Comparison of ENCODE assay signal across 1 cellular context in genomic region chr13:33106656-33107402, GRCh38.
A peak's percentile ranks its signal among the peaks of the same experiment; 100 is the strongest.
TF ChIP-seq lines count a peak whose summit lies in the region.

No MANE protein-coding gene starts in this region.

TF ChIP-seq in GM12878, 131 proteins besides CTCF, POLR2A, EP300 and RAD21 (continued from another document and continues in another):
- TF ChIP-seq POU2F2 (IDR thresholded peaks at IDR 0.05; ENCODE audit: borderline replicate concordance, low read depth, low read length) (0 out of 3 replicates have a peak, but pooled peaks have one; percentile 37), RUNX3 (IDR thresholded peaks at IDR 0.05; ENCODE audit: low read length) (peak; percentile 35; the same call in 1 of the 2 replicates), PML (IDR thresholded peaks at IDR 0.05; ENCODE audit: low read length) (no peak), BHLHE40 (IDR thresholded peaks at IDR 0.05; ENCODE audit: borderline replicate concordance in 1 of 2, low read depth in 2 of 2, low read length in 1 of 2) (no peak), POLR2AphosphoS2 (IDR thresholded peaks at IDR 0.05; ENCODE audit: low read depth, low read length) (no peak), WRNIP1 (IDR thresholded peaks at IDR 0.05; ENCODE audit: borderline replicate concordance, low read depth, low read length) (no peak), RELB (IDR thresholded peaks at IDR 0.05; ENCODE audit: low read depth) (0 out of 2 replicates have a peak, but pooled peaks have one; percentile 24), ZBTB11 (CRISPR knock-in tag; IDR thresholded peaks at IDR 0.05) (no peak), RCOR1 (conservative IDR thresholded peaks at IDR 0.05; ENCODE audit: low read depth, low read length) (no peak), TAF1 (IDR thresholded peaks at IDR 0.05; ENCODE audit: borderline replicate concordance, low read depth, low read length) (0 out of 2 replicates have a peak, but pooled peaks have one; percentile 15), YY1 (IDR thresholded peaks at IDR 0.05; ENCODE audit: low read depth, low read length) (no peak), HSF1 (IDR thresholded peaks at IDR 0.05; ENCODE audit: low read depth, low read length) (no peak), BCLAF1 (IDR thresholded peaks at IDR 0.05) (no peak), ZNF207 (IDR thresholded peaks at IDR 0.05; ENCODE audit: borderline replicate concordance) (no peak), KLF5 (IDR thresholded peaks at IDR 0.05; ENCODE audit: partially characterized antibody) (no peak), KDM1A (IDR thresholded peaks at IDR 0.05; ENCODE audit: borderline replicate concordance) (no peak), PBX3 (IDR thresholded peaks at IDR 0.05; ENCODE audit: insufficient replicate concordance, low read depth, low read length) (no peak), IRF4 (IDR thresholded peaks at IDR 0.05; ENCODE audit: low read depth, low read length) (no peak), RB1 (IDR thresholded peaks at IDR 0.05; ENCODE audit: borderline replicate concordance) (no peak), MYC (IDR thresholded peaks at IDR 0.05; ENCODE audit: insufficient read depth, insufficient read length, insufficient replicate concordance, low read length, severe bottlenecking) (no peak), TCF12 (IDR thresholded peaks at IDR 0.05; ENCODE audit: low read depth, low read length) (no peak), CEBPZ (IDR thresholded peaks at IDR 0.05; ENCODE audit: low read depth, low read length) (no peak), NKRF (conservative IDR thresholded peaks at IDR 0.05) (no peak), HCFC1 (IDR thresholded peaks at IDR 0.05; ENCODE audit: low read length) (no peak), PKNOX1 (IDR thresholded peaks at IDR 0.05) (peak; percentile 74), ZSCAN29 (IDR thresholded peaks at IDR 0.05) (no peak), CEBPB (IDR thresholded peaks at IDR 0.05; ENCODE audit: borderline replicate concordance in 1 of 2, low read depth in 2 of 2, low read length in 2 of 2) (no peak), YBX1 (IDR thresholded peaks at IDR 0.05) (no peak), SMAD1 (IDR thresholded peaks at IDR 0.05; ENCODE audit: low read depth, partially characterized antibody) (no peak), MAX (IDR thresholded peaks at IDR 0.05; ENCODE audit: low read depth, low read length) (no peak), ZNF274 (IDR thresholded peaks at IDR 0.05; ENCODE audit: insufficient read depth, insufficient read length) (no peak), MTA3 (IDR thresholded peaks at IDR 0.05; ENCODE audit: borderline replicate concordance, low read length) (no peak), JUND (IDR thresholded peaks at IDR 0.05; ENCODE audit: low read depth, low read length) (no peak), HDAC6 (IDR thresholded peaks at IDR 0.05; ENCODE audit: unreplicated experiment) (no peak), TBL1XR1 (IDR thresholded peaks at IDR 0.05; ENCODE audit: low read depth, low read length) (no peak), SIX5 (IDR thresholded peaks at IDR 0.05; ENCODE audit: low read depth, low read length, severe bottlenecking) (no peak), SP1 (IDR thresholded peaks at IDR 0.05; ENCODE audit: low read depth, low read length) (no peak), FOXK2 (IDR thresholded peaks at IDR 0.05) (no peak), MEF2A (IDR thresholded peaks at IDR 0.05; ENCODE audit: insufficient read depth, low read depth, low read length) (peak; percentile 64; the same call in 1 of the 2 replicates), ESRRA (IDR thresholded peaks at IDR 0.05; ENCODE audit: low read length) (no peak), STAT1 (conservative IDR thresholded peaks at IDR 0.05) (no peak), TCF3 (IDR thresholded peaks at IDR 0.05; ENCODE audit: borderline replicate concordance, insufficient read depth, low read depth, low read length) (no peak), ELK1 (IDR thresholded peaks at IDR 0.05; ENCODE audit: low read depth, low read length) (no peak)
